ENCODE assay signal across 31 cellular contexts in the genomic region with DNA sequence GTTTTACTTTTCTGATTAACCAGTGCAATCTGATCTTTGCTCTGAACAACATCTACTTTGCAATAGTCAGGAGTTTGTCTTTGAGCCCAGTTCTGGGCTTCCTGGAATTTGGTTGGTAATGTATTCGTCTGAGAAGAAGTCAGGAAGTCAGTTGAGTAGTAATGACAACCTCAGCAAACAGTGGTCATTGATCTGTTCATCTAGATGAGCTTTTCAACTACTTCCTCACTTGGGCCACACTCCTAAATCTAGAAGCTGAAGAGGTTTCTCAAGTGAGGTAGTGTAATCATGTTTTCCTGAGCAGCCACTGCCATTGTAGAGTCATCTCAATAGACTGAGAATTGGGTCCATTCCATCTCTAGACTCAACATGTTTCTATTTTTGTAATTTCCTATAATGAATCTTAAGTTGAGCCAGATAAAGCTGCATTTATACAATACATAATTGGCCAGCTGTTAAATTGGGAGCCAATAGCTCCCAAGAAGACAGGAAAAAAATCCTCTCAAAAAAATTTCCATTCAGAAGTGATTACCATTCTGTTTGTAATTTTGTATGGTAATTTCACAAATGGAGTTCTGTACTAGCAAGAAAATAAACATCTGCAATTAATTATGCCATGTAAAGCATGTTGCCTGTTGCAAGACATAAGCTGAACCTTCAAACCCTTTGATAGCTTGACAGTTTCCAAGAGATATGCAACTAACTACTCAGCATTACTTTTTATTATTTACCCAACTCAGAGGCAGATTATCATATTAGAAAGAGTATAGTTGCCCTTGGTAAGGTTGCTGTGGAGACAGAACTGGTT. TPM values are rescaled to one million over a fixed set of nuclear protein-coding genes. Genes with fewer than 3 reads are reported as not detected.
A peak's percentile ranks its signal among the peaks of the same experiment; 100 is the strongest.
DNase-seq lines count a peak whose midpoint lies in the region; ATAC-seq, FAIRE-seq and TF ChIP-seq lines count a peak whose summit lies in the region.
"Had no signal": no experiment of that assay in that cellular context is flagged by ENCODE, and none has a peak within 500 bp of the region (broad histone marks: within the 10 kb centered on the region; RNA-seq: fewer than 3 reads in every experiment).

No MANE protein-coding gene starts in this region.

- H3K4me1 ChIP-seq in A549 = peaks cover 26% of the 10 kb centered on the region
- H3K4me1 ChIP-seq: prostate gland, stomach, tibial nerve had no signal

- no peak for TF ChIP-seq CTCF in A549 (IDR thresholded peaks at IDR 0.05)
- no peak for TF ChIP-seq CTCF in AG10803 (conservative IDR thresholded peaks at IDR 0.05; ENCODE audit: low read length)

- H3K4me2 ChIP-seq in A549 = peak overlapping the region; percentile 45

- H3K9me3 ChIP-seq in A549 = no peaks in the 10 kb centered on the region
- H3K9me3 ChIP-seq: neutrophil, prostate gland, stomach, tibial nerve had no signal

- CTCF ChIA-PET in A549 (lab: Yijun Ruan, JAX) = interaction anchor here (1.5 kb wide), 1 partner anchor 14 kb away, joined by 4 read pairs; no protein-coding TSS in a partner anchor

- DNase-seq in A549 (ENCODE audit: low read depth in 1 of 2, low spot score in 1 of 2) = no peak
- peak; percentile 64 for DNase-seq in AG10803 (ENCODE audit: low read depth)
- peak; percentile 48 for DNase-seq in RPMI7951 (ENCODE audit: low read depth)
- DNase-seq in fibroblast of the conjunctiva (ENCODE audit: low read depth) = peak; percentile 51
- DNase-seq in T1000 (lab: John Stamatoyannopoulos, UW) = no peak
- no peak for DNase-seq in NCI-H345 (lab: John Stamatoyannopoulos, UW)
- DNase-seq: activated CD4-positive, alpha-beta T cell treated with anti-CD3 and anti-CD28 coated beads for 1 hour; activated naive CD4-positive, alpha-beta T cell treated with Interleukin-2 at 50 U/mL for 16 hours; activated T-cell treated with anti-CD3 and anti-CD28 coated beads, Interleukin-2, amount 50 U/mL, for 24 hours; amygdala; CD4-positive, alpha-beta memory T cell; effector memory CD8-positive, alpha-beta T cell; NCI-H2029; SIG-M5; stimulated activated CD8-positive, alpha-beta memory T cell treated with anti-CD3 and anti-CD28 coated beads, Interleukin-4, amount 100 ng/mL, for 48 hours; stomach had no signal

- TF ChIP-seq EP300 in A549 (IDR thresholded peaks at IDR 0.05) = no peak

- H3K27ac ChIP-seq in A549 = no peak overlapping the region
- H3K27ac ChIP-seq: neutrophil, prostate gland, stomach, tibial nerve had no signal

- ATAC-seq in A549 = no peak
- ATAC-seq in HG03175 (IDR thresholded peaks at IDR 0.05; ENCODE audit: unreplicated experiment) = no peak
- no peak for ATAC-seq in GM18909 (IDR thresholded peaks at IDR 0.05; ENCODE audit: poor library complexity, unreplicated experiment)
- ATAC-seq: effector memory CD8-positive, alpha-beta T cell had no signal

- POLR2A ChIA-PET in A549 (lab: Yijun Ruan, JAX) = no interaction called here

- WGBS in A549 (ENCODE audit: missing lambda C conversion rate) = 73% methylated on average over 1 of the region's 1 CpG

- no peak for TF ChIP-seq RAD21 in A549 (conservative IDR thresholded peaks at IDR 0.05 in 1 of 2, IDR thresholded peaks at IDR 0.05 in 1 of 2)

- H3K4me3 ChIP-seq in A549 (no peak overlapping the region), AG10803 (ENCODE audit: low read length) (no peak overlapping the region)
- H3K4me3 ChIP-seq: prostate gland, stomach, tibial nerve had no signal

- no peak for FAIRE-seq in A549 (lab: Jason Lieb, UNC)
- FAIRE-seq: bronchial epithelial cell, colon, G401.6, H1, TTC549 had no signal

- no peak for TF ChIP-seq POLR2A in A549 (IDR thresholded peaks at IDR 0.05; ENCODE audit: low read length)

TF ChIP-seq in A549, 52 proteins besides CTCF, POLR2A, EP300 and RAD21:
- no peak for TF ChIP-seq ZC3H11A (IDR thresholded peaks at IDR 0.05)
- no peak for TF ChIP-seq PHF8 (IDR thresholded peaks at IDR 0.05; ENCODE audit: borderline replicate concordance, low read depth)
- TF ChIP-seq, protein P1, sequence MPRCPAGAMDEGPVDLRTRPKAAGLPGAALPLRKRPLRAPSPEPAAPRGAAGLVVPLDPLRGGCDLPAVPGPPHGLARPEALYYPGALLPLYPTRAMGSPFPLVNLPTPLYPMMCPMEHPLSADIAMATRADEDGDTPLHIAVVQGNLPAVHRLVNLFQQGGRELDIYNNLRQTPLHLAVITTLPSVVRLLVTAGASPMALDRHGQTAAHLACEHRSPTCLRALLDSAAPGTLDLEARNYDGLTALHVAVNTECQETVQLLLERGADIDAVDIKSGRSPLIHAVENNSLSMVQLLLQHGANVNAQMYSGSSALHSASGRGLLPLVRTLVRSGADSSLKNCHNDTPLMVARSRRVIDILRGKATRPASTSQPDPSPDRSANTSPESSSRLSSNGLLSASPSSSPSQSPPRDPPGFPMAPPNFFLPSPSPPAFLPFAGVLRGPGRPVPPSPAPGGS (IDR thresholded peaks at IDR 0.05) = no peak
- no peak for TF ChIP-seq ZNF302 (CRISPR knock-in tag; IDR thresholded peaks at IDR 0.05)

RNA-seq across cellular contexts. Expression of a gene that starts 49.6 kb away (rescaled TPM):
- polyA plus RNA-seq in A549 (2011; rRNA removed) (not detected in 2 replicates), A549 (2017; fragmentation: RNase III; extraction: RNeasy Plus Mini Kit Qiagen cat#74134 plus additional on column Dnase treatment) (0.03 TPM in 1 of 3 replicates, not detected in the others)
- polyA plus RNA-seq in A549 (2012; cell fraction: cytosol; rRNA removed) = not detected in 2 replicates
- polyA plus RNA-seq in A549 (2012; cell fraction: nucleus; rRNA removed) = not detected in 2 replicates
- polyA minus RNA-seq in A549 (2011; rRNA and poly(A)+ RNA removed) = 0.37 TPM in 1 of 2 replicates, not detected in the other
- total RNA-seq in RPMI7951 (2014; rRNA removed; shearing (Covaris generic)) = not detected in 2 replicates
- total RNA-seq: activated CD8-positive, alpha-beta memory T cell treated with anti-CD3 and anti-CD28 coated beads for 36 hours; bronchial epithelial cell; CD4-positive, alpha-beta memory T cell; esophagus mucosa; glomerular endothelial cell; H1; kidney epithelial cell; myocyte; stomach had no signal

Comparison
In these comparisons a context has a peak if more than half of its experiments do, and no peak if none do; other contexts are left out.
1. DNase-seq: peak in AG10803 (single experiment), RPMI7951 (single experiment) and fibroblast of the conjunctiva (single experiment); none in A549 (0 of 2), T1000 (single experiment) and NCI-H345 (single experiment).